ENCODE assay signal across 12 cellular contexts in the genomic region with DNA sequence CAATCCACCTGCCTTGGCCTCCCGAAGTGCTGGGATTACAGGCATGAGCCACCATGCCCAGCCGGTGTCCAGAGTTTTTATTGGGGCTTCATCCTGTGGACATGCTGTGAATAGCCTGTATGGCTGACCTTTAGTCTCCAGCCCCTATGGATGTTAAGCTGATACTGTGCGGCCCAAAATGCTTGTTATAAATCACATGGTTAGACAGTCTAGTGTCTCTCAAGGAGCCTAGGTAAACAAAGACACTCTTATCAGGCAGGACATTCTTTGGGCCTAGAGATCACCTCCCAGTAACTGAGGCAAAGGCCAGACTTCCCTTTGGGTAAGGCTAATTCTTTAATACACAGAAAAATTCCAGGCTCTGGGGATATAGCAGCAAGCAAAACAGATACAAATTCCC. TPM values are rescaled to one million over a fixed set of nuclear protein-coding genes. Genes with fewer than 3 reads are reported as not detected.
"Had no signal": no experiment of that assay in that cellular context is flagged by ENCODE, and none has a peak within 500 bp of the region (broad histone marks: within the 10 kb centered on the region; RNA-seq: fewer than 3 reads in every experiment).

No MANE protein-coding gene starts in this region.

- ATAC-seq: GM23338, HCT116 had no signal

- H3K4me3 ChIP-seq: GM23248, GM23338, HAP-1 had no signal

- H3K4me1 ChIP-seq: HAP-1 had no signal

- H3K36me3 ChIP-seq: HAP-1 had no signal

- H2AFZ ChIP-seq: GM23248, GM23338 had no signal

- DNase-seq: GM23248, GOT3, H7, H9, HCEC 1CT, HFFc6 had no signal

- H3K27ac Mint-ChIP-seq: GM23338, H9, HFFc6 had no signal

- H3K9ac ChIP-seq: GM23248 had no signal

- H3K4me2 ChIP-seq: GM23338 had no signal

- H3K9me3 ChIP-seq: HAP-1 had no signal

- FAIRE-seq: H1, H54 had no signal

- H3K27ac ChIP-seq: GM23248 had no signal

- H3K9me3 Mint-ChIP-seq: GM23338, HFFc6 had no signal

RNA-seq across cellular contexts. Expression of gene SLC46A2, which starts 22.0 kb away (rescaled TPM):
- total RNA-seq: GM23248, GM23338, H1, H4, H7, H9, HFFc6 had no signal
- polyA plus RNA-seq: GM23248 had no signal
